Comparison of ENCODE assay signal across 21 cellular contexts in genomic region chr19:34316247-34316646, GRCh38. TPM values are rescaled to one million over a fixed set of nuclear protein-coding genes. Genes with fewer than 3 reads are reported as not detected.
A peak's percentile ranks its signal among the peaks of the same experiment; 100 is the strongest.
DNase-seq lines count a peak whose midpoint lies in the region; TF ChIP-seq lines count a peak whose summit lies in the region.
"Had no signal": no experiment of that assay in that cellular context is flagged by ENCODE, and none has a peak within 500 bp of the region (broad histone marks: within the 10 kb centered on the region; RNA-seq: fewer than 3 reads in every experiment).

No MANE protein-coding gene starts in this region.

- POLR2A ChIA-PET in PC-9 (lab: Charles Lee; ENCODE audit: unreplicated experiment), result interaction anchor here (0.5 kb wide), 1 partner anchor 144 kb away, joined by 3 read pairs; no protein-coding TSS in a partner anchor

- no peak overlapping the region for H2BK120ac ChIP-seq in mesenchymal stem cell (ENCODE audit: low read depth, low read length)

- H3F3A ChIP-seq in DOHH2 (ENCODE audit: control insufficient read depth, insufficient read depth) (no peaks in the 10 kb centered on the region; the same call in 1 of the 2 replicates), PC-9 (ENCODE audit: insufficient read depth, low read depth) (peaks cover 37% of the 10 kb centered on the region)

- no peak overlapping the region for H2BK5ac ChIP-seq in mesenchymal stem cell (ENCODE audit: low read depth, low read length, poor library complexity, severe bottlenecking)

- H3K27me3 ChIP-seq in DOHH2 (ENCODE audit: control insufficient read depth, low read length) (no peaks in the 10 kb centered on the region), PC-9 (ENCODE audit: insufficient read depth, low read depth) (no peaks in the 10 kb centered on the region), mesenchymal stem cell (ENCODE audit: control insufficient read depth in 1 of 2, insufficient read depth in 1 of 2, low read length in 2 of 2) (no peaks in the 10 kb centered on the region), subcutaneous abdominal adipose tissue (ENCODE audit: control insufficient read depth in 5 of 5, insufficient read depth in 4 of 5, low read length in 5 of 5) (no peaks in the 10 kb centered on the region)
- H3K27me3 ChIP-seq: BE2C, esophagus muscularis mucosa, gastroesophageal sphincter, tibial artery had no signal

- 96% methylated on average over 2 of the region's 2 CpGs for WGBS in mesenchymal stem cell

- no peak overlapping the region for H4K91ac ChIP-seq in mesenchymal stem cell (ENCODE audit: low read length)

- H3K79me1 ChIP-seq in mesenchymal stem cell (replicated peaks; ENCODE audit: low read length, poor library complexity, severe bottlenecking), result peaks cover 16% of the 10 kb centered on the region

- H3K14ac ChIP-seq in mesenchymal stem cell (ENCODE audit: low read length in 2 of 2), result no peak overlapping the region

- H3K4me3 ChIP-seq in DOHH2 (ENCODE audit: low read length) (no peak overlapping the region), PC-9 (no peak overlapping the region), mesenchymal stem cell (ENCODE audit: insufficient read depth in 1 of 2, low read depth in 1 of 2, low read length in 2 of 2) (no peak overlapping the region), subcutaneous abdominal adipose tissue (ENCODE audit: low read depth in 1 of 5, low read length in 5 of 5) (no peak overlapping the region)
- H3K4me3 ChIP-seq: esophagus muscularis mucosa, gastroesophageal sphincter, skin epidermis, tibial artery had no signal

- intact Hi-C loops in PC-9 (cut with micrococcal nuclease; ENCODE audit: unreplicated experiment), result loop anchor here (10.0 kb wide), 1 partner anchor 61 kb away; the partner anchor contains the start of gene GARRE1

- peak overlapping the region in 1 of 2 experiments; percentile 67 for H2BK12ac ChIP-seq in mesenchymal stem cell (ENCODE audit: low read length in 2 of 2)

- no peak overlapping the region for H3K23ac ChIP-seq in mesenchymal stem cell (ENCODE audit: low read length in 2 of 2)

- H3K4ac ChIP-seq in mesenchymal stem cell (ENCODE audit: low read depth in 1 of 2, low read length in 2 of 2), result no peak overlapping the region

- no peak overlapping the region for H3K18ac ChIP-seq in mesenchymal stem cell (ENCODE audit: low read depth in 1 of 2, low read length in 2 of 2)

- peaks cover 3% of the 10 kb centered on the region; the same call in 1 of the 2 replicates for H3K36me3 ChIP-seq in DOHH2 (ENCODE audit: control insufficient read depth, low read length)
- 0 out of 2 replicates have a peak, but pooled peaks cover under 1% of the 10 kb centered on the region for H3K36me3 ChIP-seq in PC-9 (ENCODE audit: low read depth)
- H3K36me3 ChIP-seq in mesenchymal stem cell (ENCODE audit: control insufficient read depth in 1 of 2, insufficient read depth in 2 of 2, low read depth in 1 of 2, low read length in 2 of 2), result no peaks in the 10 kb centered on the region
- H3K36me3 ChIP-seq in subcutaneous abdominal adipose tissue (ENCODE audit: control insufficient read depth in 5 of 5, insufficient read depth in 5 of 5, low read length in 5 of 5), result peaks cover 0 to 10% (median 7%) of the 10 kb centered on the region in 5 donors
- H3K36me3 ChIP-seq: BE2C had no signal

- H2AFZ ChIP-seq in PC-9 (no peak overlapping the region), mesenchymal stem cell (ENCODE audit: low read depth, low read length) (no peak overlapping the region)

- no peaks in the 10 kb centered on the region for H4K20me1 ChIP-seq in DOHH2 (ENCODE audit: control insufficient read depth, insufficient read depth, low read depth, low read length)
- no peaks in the 10 kb centered on the region for H4K20me1 ChIP-seq in PC-9 (ENCODE audit: insufficient read depth)

- H3K79me2 ChIP-seq in DOHH2 (ENCODE audit: control insufficient read depth, low read length) (peaks cover 42% of the 10 kb centered on the region), PC-9 (ENCODE audit: low read depth) (peaks cover 12% of the 10 kb centered on the region)

- H3K4me1 ChIP-seq in DOHH2 (ENCODE audit: control insufficient read depth, low read length), result peaks cover 56% of the 10 kb centered on the region
- H3K4me1 ChIP-seq in PC-9 (replicated peaks; ENCODE audit: insufficient read depth), result peaks cover 52% of the 10 kb centered on the region
- H3K4me1 ChIP-seq in mesenchymal stem cell (ENCODE audit: control insufficient read depth, insufficient read depth, low read depth, low read length), result peaks cover 31% of the 10 kb centered on the region
- peaks cover 0 to 52% (median 17%) of the 10 kb centered on the region in 5 donors for H3K4me1 ChIP-seq in subcutaneous abdominal adipose tissue (ENCODE audit: control insufficient read depth in 5 of 5, insufficient read depth in 5 of 5, low read length in 5 of 5)
- H3K4me1 ChIP-seq: BE2C had no signal

- no TSS peak for BruUV-seq in PC-9 (replicated peaks; lab: Mats Ljungman, UMichigan)

- no peak overlapping the region for H4K8ac ChIP-seq in mesenchymal stem cell (ENCODE audit: low read length)

- peak overlapping the region; percentile 71 for H2AK5ac ChIP-seq in mesenchymal stem cell (ENCODE audit: low read length, severe bottlenecking)

- H3K9me3 ChIP-seq in DOHH2 (ENCODE audit: control insufficient read depth, insufficient read depth, low read length) (no peaks in the 10 kb centered on the region), PC-9 (ENCODE audit: insufficient read depth, low read depth) (no peaks in the 10 kb centered on the region), mesenchymal stem cell (ENCODE audit: control insufficient read depth, low read length) (no peaks in the 10 kb centered on the region), subcutaneous abdominal adipose tissue (ENCODE audit: control insufficient read depth in 5 of 5, low read length in 5 of 5) (no peaks in the 10 kb centered on the region)
- H3K9me3 ChIP-seq: BE2C, esophagus muscularis mucosa, gastroesophageal sphincter, tibial artery had no signal

- no peak overlapping the region for H3K9ac ChIP-seq in mesenchymal stem cell (ENCODE audit: low read length)
- no peak overlapping the region for H3K9ac ChIP-seq in subcutaneous abdominal adipose tissue (ENCODE audit: low read length in 5 of 5)

- H3K4me2 ChIP-seq in DOHH2 (ENCODE audit: low read length) (peak overlapping the region; percentile 7), PC-9 (peak overlapping the region; percentile 78), mesenchymal stem cell (ENCODE audit: low read length, poor library complexity, severe bottlenecking) (no peak overlapping the region)

- H3K9me2 ChIP-seq in DOHH2 (replicated peaks; ENCODE audit: control insufficient read depth, low read length) (no peaks in the 10 kb centered on the region), PC-9 (ENCODE audit: insufficient read depth) (no peaks in the 10 kb centered on the region)

- DNase-seq in PC-9 (no peak), mesenchymal stem cell (no peak), NCI-H82 treated with DMSO at 0.1 percent for 48 hours (lab: John Stamatoyannopoulos, UW; ENCODE audit: unreplicated experiment) (no peak), RPMI8226 (no peak)
- DNase-seq in activated CD8-positive, alpha-beta memory T cell treated with anti-CD3 and anti-CD28 coated beads for 24 hours, result no peak
- DNase-seq: activated CD4-positive, alpha-beta T cell treated with anti-CD3 and anti-CD28 coated beads, Interleukin-2, amount 50 U/mL, for 48 hours; anterior cingulate cortex; BE2C; central memory CD4-positive, alpha-beta T cell; DMS 273 treated with DMSO at 0.1 percent for 48 hours; GF-D8; NCI-H187; NCI-H774; OCI-M1; stimulated activated naive CD4-positive, alpha-beta T cell treated with Interleukin-2 at 50 U/mL for 16 hours; tibial artery had no signal

- no peak overlapping the region for H3K27ac ChIP-seq in DOHH2 (ENCODE audit: low read depth, low read length)
- 0 out of 2 replicates have a peak overlapping the region, but pooled peaks have one; percentile 22 for H3K27ac ChIP-seq in PC-9
- peak overlapping the region; percentile 71 for H3K27ac ChIP-seq in mesenchymal stem cell (ENCODE audit: low read length, poor library complexity, severe bottlenecking)
- peak overlapping the region; percentile 60 for H3K27ac ChIP-seq in subcutaneous abdominal adipose tissue (ENCODE audit: low read depth, low read length)
- H3K27ac ChIP-seq: tibial artery had no signal

- H2BK15ac ChIP-seq in mesenchymal stem cell (ENCODE audit: low read depth, poor library complexity, severe bottlenecking), result no peak overlapping the region

- no peak for TF ChIP-seq CTCF in DOHH2 (IDR thresholded peaks at IDR 0.05; ENCODE audit: low read depth, low read length, poor library complexity, severe bottlenecking)
- TF ChIP-seq CTCF in PC-9 (conservative IDR thresholded peaks at IDR 0.05), result no peak

- CTCF ChIA-PET in PC-9 (lab: Charles Lee), result no interaction called here

RNA-seq across cellular contexts. Expression of gene GPI, which starts 48.7 kb away (rescaled TPM):
- total RNA-seq in PC-9 (2021), result 365 and 522 TPM in 2 replicates
- 92.4 TPM for polyA plus RNA-seq in mesenchymal stem cell (2013, experiment 1 of 2)
- 88.4 TPM for polyA plus RNA-seq in mesenchymal stem cell (2013, experiment 2 of 2)
